In the genomic region with DNA sequence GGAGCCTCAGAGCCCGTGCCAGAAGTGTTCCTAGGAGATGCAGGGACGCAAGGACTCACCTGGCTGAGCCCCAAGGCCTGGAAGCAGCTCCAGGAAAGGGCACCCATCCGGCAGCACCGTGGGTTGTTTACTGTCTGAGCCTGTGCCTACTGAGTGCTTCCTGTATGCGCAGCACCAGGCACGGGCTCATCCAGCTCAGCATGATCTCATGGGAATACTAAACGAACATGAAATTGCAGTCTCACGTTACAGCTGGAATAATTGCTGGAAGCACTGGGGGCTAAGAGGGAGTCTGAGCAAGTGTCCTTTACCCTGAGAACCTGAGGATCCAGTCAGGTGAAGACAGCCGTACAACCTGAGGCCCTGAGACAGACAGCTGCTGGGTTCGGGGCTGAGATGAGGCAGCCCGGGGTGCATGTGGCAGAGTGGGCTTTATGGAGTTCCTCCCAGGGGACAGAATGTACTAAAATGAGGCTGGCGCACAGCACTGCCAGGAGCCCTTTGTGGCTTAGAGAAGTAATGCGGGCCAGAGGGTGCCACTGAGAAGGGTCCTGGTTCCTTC, we compare ENCODE assay signal across 8 cellular contexts. TPM values are rescaled to one million over a fixed set of nuclear protein-coding genes. Genes with fewer than 3 reads are reported as not detected.
DNase-seq lines count a peak whose midpoint lies in the region; ATAC-seq and TF ChIP-seq lines count a peak whose summit lies in the region.

No MANE protein-coding gene starts in this region.

- ATAC-seq in Right ventricle myocardium inferior (no peak), Right ventricle myocardium superior (ENCODE audit: poor library complexity) (no peak), upper lobe of left lung (ENCODE audit: low FRiP score in 2 of 2) (no peak), GM21825 (IDR thresholded peaks at IDR 0.05; ENCODE audit: unreplicated experiment) (no peak)

- peak; percentile 41 for DNase-seq in Right ventricle myocardium inferior (ENCODE audit: missing footprints)
- DNase-seq in Right ventricle myocardium superior: no peak
- DNase-seq in SK-MEL-5 (ENCODE audit: low read depth, low spot score): peak; percentile 26
- DNase-seq in head of caudate nucleus: peak in 25 of 42 donors; percentile 26 to 75 (median 58)
- peak in 1 of 2 donors; percentile 64 for DNase-seq in upper lobe of left lung
- no peak for DNase-seq in HuH-7.5 (ENCODE audit: low spot score)
- DNase-seq in sigmoid colon: no peak

- H3K4me1 ChIP-seq in upper lobe of left lung (peaks cover 12 to 54% (median 14%) of the 10 kb centered on the region in 4 donors), sigmoid colon (peaks cover 0 to 23% (median 11%) of the 10 kb centered on the region in 4 donors)

- WGBS in upper lobe of left lung, 2 donors: 44 to 61% methylated on average over 8 to 13 of the region's 13 CpGs
- WGBS in sigmoid colon, 2 donors: 60 to 70% methylated on average over 13 of the region's 13 CpGs

- TF ChIP-seq POLR2A in upper lobe of left lung (IDR thresholded peaks at IDR 0.05) (no peak), sigmoid colon (IDR thresholded peaks at IDR 0.05) (no peak)

- intact Hi-C loops in Right ventricle myocardium inferior (cut with DNase I): no loop called here
- intact Hi-C loops in Right ventricle myocardium superior (cut with DNase I): loop anchor here (5.0 kb wide), 2 partner anchors 39 to 109 kb away; no protein-coding TSS in a partner anchor
- intact Hi-C loops in head of caudate nucleus (cut with DNase I): loop anchor here (10.0 kb wide), 1 partner anchor 111 kb away; no protein-coding TSS in a partner anchor
- intact Hi-C loops in sigmoid colon (cut with DNase I): loop anchor here (5.0 kb wide), 1 partner anchor 109 kb away; no protein-coding TSS in a partner anchor

- H3K27ac ChIP-seq in upper lobe of left lung (peak overlapping the region; percentile 57 to 80 (median 70)), sigmoid colon (peak overlapping the region in 1 of 4 donors; percentile 14)

- in situ Hi-C loops in SK-MEL-5 (cut with HindIII; ENCODE audit: low pct_unique_long_range_greater_than_20kb, low sequenced_read_pairs): no loop called here

- peak in 1 of 6 experiments; percentile 39 for TF ChIP-seq CTCF in upper lobe of left lung (IDR thresholded peaks at IDR 0.05)
- TF ChIP-seq CTCF in sigmoid colon (IDR thresholded peaks at IDR 0.05): no peak

- TF ChIP-seq EP300 in upper lobe of left lung (IDR thresholded peaks at IDR 0.05) (no peak), sigmoid colon (IDR thresholded peaks at IDR 0.05) (no peak)

- no peaks in the 10 kb centered on the region for H3K27me3 ChIP-seq in upper lobe of left lung
- no peaks in the 10 kb centered on the region for H3K27me3 ChIP-seq in sigmoid colon

- H3K9me3 ChIP-seq in upper lobe of left lung (no peaks in the 10 kb centered on the region), sigmoid colon (no peaks in the 10 kb centered on the region)

- H3K4me3 ChIP-seq in upper lobe of left lung (no peak overlapping the region), sigmoid colon (no peak overlapping the region)

- H3K36me3 ChIP-seq in upper lobe of left lung: peaks cover 3 to 47% (median 25%) of the 10 kb centered on the region in 4 donors
- peaks cover 8 to 47% (median 19%) of the 10 kb centered on the region in 4 donors for H3K36me3 ChIP-seq in sigmoid colon

RNA-seq across cellular contexts. Expression of a gene that starts 5.4 kb away (rescaled TPM):
- total RNA-seq in Right ventricle myocardium inferior: 0.81 TPM
- 0.78 TPM for total RNA-seq in Right ventricle myocardium superior
- 0.67 and 2.6 TPM in 2 replicates for total RNA-seq in SK-MEL-5 (2014; rRNA removed; shearing (Covaris generic))
- 0.62 and 0.92 TPM in 2 replicates for polyA plus RNA-seq in SK-MEL-5 (2015; cell fraction: cytosol; rRNA removed)
- polyA plus RNA-seq in SK-MEL-5 (2015; cell fraction: nucleus; rRNA removed): 2.4 and 3.6 TPM in 2 replicates
- 1 to 10 TPM; 1.6 to 4.2 (median 2.4) TPM for total RNA-seq in upper lobe of left lung
- 1 to 10 TPM in 1 of 4 donors, under 1 TPM in 2, not detected in 1; 0.71 to 1.7 (median 0.82) TPM for total RNA-seq in sigmoid colon
- 1 to 10 TPM in 1 of 3 donors, not detected in 2; 2.1 TPM for polyA plus RNA-seq in sigmoid colon

RNA-seq across cellular contexts. Expression of a gene that starts 10.4 kb away (rescaled TPM):
- total RNA-seq in Right ventricle myocardium inferior: 59.3 TPM
- 59.0 TPM for total RNA-seq in Right ventricle myocardium superior
- 22.4 and 24.0 TPM in 2 replicates for total RNA-seq in SK-MEL-5 (2014; rRNA removed; shearing (Covaris generic))
- polyA plus RNA-seq in SK-MEL-5 (2015; cell fraction: cytosol; rRNA removed): 27.0 and 28.9 TPM in 2 replicates
- 9.1 and 13.2 TPM in 2 replicates for polyA plus RNA-seq in SK-MEL-5 (2015; cell fraction: nucleus; rRNA removed)
- total RNA-seq in upper lobe of left lung: 100 to 1,000 TPM in 1 of 6 donors, 10 to 100 TPM in 5; 48.2 to 106 (median 60.6) TPM
- total RNA-seq in sigmoid colon: 10 to 100 TPM; 37.1 to 61.0 (median 42.5) TPM
- 100 to 1,000 TPM; 170 to 200 (median 183) TPM for polyA plus RNA-seq in sigmoid colon

RNA-seq across cellular contexts. Expression of a gene that starts 17.7 kb away (rescaled TPM):
- total RNA-seq in Right ventricle myocardium inferior: 19.0 TPM
- 21.4 TPM for total RNA-seq in Right ventricle myocardium superior
- 0.63 and 1.8 TPM in 2 replicates for total RNA-seq in SK-MEL-5 (2014; rRNA removed; shearing (Covaris generic))
- 1.5 and 2.0 TPM in 2 replicates for polyA plus RNA-seq in SK-MEL-5 (2015; cell fraction: cytosol; rRNA removed)
- polyA plus RNA-seq in SK-MEL-5 (2015; cell fraction: nucleus; rRNA removed): 22.2 and 29.3 TPM in 2 replicates
- total RNA-seq in upper lobe of left lung: 100 to 1,000 TPM in 1 of 6 donors, 10 to 100 TPM in 5; 21.9 to 117 (median 26.1) TPM
- total RNA-seq in sigmoid colon: 10 to 100 TPM; 10.4 to 31.0 (median 15.2) TPM
- polyA plus RNA-seq in sigmoid colon: 1 to 10 TPM in 2 of 3 donors, under 1 TPM in 1; 0.60 to 5.5 (median 1.6) TPM

RNA-seq across cellular contexts. Expression of a gene that starts 33.2 kb away (rescaled TPM):
- total RNA-seq in Right ventricle myocardium inferior: 18.1 TPM
- total RNA-seq in Right ventricle myocardium superior: 16.6 TPM
- total RNA-seq in SK-MEL-5 (2014; rRNA removed; shearing (Covaris generic)): 7.8 and 9.2 TPM in 2 replicates
- polyA plus RNA-seq in SK-MEL-5 (2015; cell fraction: cytosol; rRNA removed): 27.9 and 36.0 TPM in 2 replicates
- polyA plus RNA-seq in SK-MEL-5 (2015; cell fraction: nucleus; rRNA removed): 12.5 and 19.6 TPM in 2 replicates
- 10 to 100 TPM; 21.9 to 36.5 (median 31.5) TPM for total RNA-seq in upper lobe of left lung
- 10 to 100 TPM; 13.9 to 20.8 (median 17.2) TPM for total RNA-seq in sigmoid colon
- polyA plus RNA-seq in sigmoid colon: 10 to 100 TPM; 22.2 to 29.2 (median 26.8) TPM

RNA-seq across cellular contexts. Expression of a gene that starts 41.6 kb away (rescaled TPM):
- total RNA-seq in Right ventricle myocardium inferior: 0.54 TPM
- total RNA-seq in Right ventricle myocardium superior: not detected
- total RNA-seq in SK-MEL-5 (2014; rRNA removed; shearing (Covaris generic)): not detected in 2 replicates
- not detected in 2 replicates for polyA plus RNA-seq in SK-MEL-5 (2015; cell fraction: cytosol; rRNA removed)
- not detected in 2 replicates for polyA plus RNA-seq in SK-MEL-5 (2015; cell fraction: nucleus; rRNA removed)
- total RNA-seq in upper lobe of left lung: 1 to 10 TPM in 5 of 6 donors, not detected in 1; 1.6 to 4.2 (median 2.3) TPM
- total RNA-seq in sigmoid colon: not detected
- polyA plus RNA-seq in sigmoid colon: 1 to 10 TPM in 1 of 3 donors, not detected in 2; 1.1 TPM

Comparison
In these comparisons a context has a peak if more than half of its experiments do, and no peak if none do; other contexts are left out.
1. DNase-seq: peak in Right ventricle myocardium inferior (single experiment), SK-MEL-5 (single experiment) and head of caudate nucleus (25 of 42); none in Right ventricle myocardium superior (single experiment), HuH-7.5 (single experiment) and sigmoid colon (single experiment).